30 cellular contexts compared by ENCODE assay signal in the genomic region with DNA sequence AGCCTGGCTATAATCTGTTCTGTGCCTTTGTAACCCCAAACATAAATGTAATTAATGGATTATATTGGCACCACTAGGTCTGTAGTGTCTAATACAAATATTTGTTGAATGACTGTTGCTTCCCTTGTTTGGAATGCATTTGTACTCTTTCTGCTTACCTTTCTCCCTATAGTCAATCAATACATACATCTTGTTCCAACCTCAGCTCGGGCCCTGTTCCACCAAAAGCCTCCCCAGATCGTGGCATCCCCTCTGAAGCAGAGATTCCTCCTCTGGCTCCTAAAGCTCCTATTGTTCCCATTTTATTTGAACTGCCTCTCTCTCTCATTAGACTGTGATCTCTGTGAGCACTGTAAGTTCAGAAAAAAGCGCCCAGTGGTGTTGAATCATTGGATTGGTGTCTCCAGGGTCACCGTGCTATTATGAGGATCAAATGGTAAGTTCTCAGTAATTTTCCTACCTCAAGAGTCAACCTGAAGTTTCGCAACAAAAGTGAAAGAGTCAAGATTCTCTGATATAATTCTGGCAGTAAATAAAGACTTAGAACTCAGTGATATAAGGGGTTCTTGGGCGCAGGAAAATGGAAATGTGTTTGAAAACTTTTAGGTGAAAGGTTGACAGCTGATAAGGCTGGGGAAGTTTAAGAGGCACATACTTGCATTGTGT.
A peak's percentile ranks its signal among the peaks of the same experiment; 100 is the strongest.
DNase-seq lines count a peak whose midpoint lies in the region; ATAC-seq and TF ChIP-seq lines count a peak whose summit lies in the region.
"Had no signal": no experiment of that assay in that cellular context is flagged by ENCODE, and none has a peak within 500 bp of the region (broad histone marks: within the 10 kb centered on the region; RNA-seq: fewer than 3 reads in every experiment).

No MANE protein-coding gene starts in this region.

- no peaks in the 10 kb centered on the region for H3K9me3 ChIP-seq in stomach
- H3K9me3 ChIP-seq: esophagus muscularis mucosa, sigmoid colon had no signal

- no peak for TF ChIP-seq EP300 in stomach (IDR thresholded peaks at IDR 0.05)

- H3K27ac ChIP-seq in stomach, result peak overlapping the region; percentile 65 to 85 (median 71)
- H3K27ac ChIP-seq: esophagus muscularis mucosa, RWPE1, sigmoid colon, SK-N-MC had no signal

- WGBS in stomach, 5 donors, result 25 to 50% (median 34%) methylated on average over 6 of the region's 6 CpGs

- H3K4me3 ChIP-seq in stomach, result no peak overlapping the region
- H3K4me3 ChIP-seq: esophagus muscularis mucosa, sigmoid colon, SK-N-MC had no signal

- H3K27me3 ChIP-seq in stomach, result no peaks in the 10 kb centered on the region
- H3K27me3 ChIP-seq: esophagus muscularis mucosa, sigmoid colon had no signal

- peaks cover 4 to 9% (median 6%) of the 10 kb centered on the region in 4 donors for H3K4me1 ChIP-seq in stomach
- H3K4me1 ChIP-seq: esophagus muscularis mucosa, sigmoid colon had no signal

- no peaks in the 10 kb centered on the region for H3K36me3 ChIP-seq in stomach
- H3K36me3 ChIP-seq: esophagus muscularis mucosa, sigmoid colon had no signal

- intact Hi-C loops in stomach (cut with DNase I; ENCODE audit: low total_unique reads), result no loop called here

- TF ChIP-seq POLR2A in stomach (IDR thresholded peaks at IDR 0.05), result no peak

- DNase-seq in DMS53 (lab: John Stamatoyannopoulos, UW) (peak; percentile 0), DMS53 treated with DMSO at 0.1 percent for 48 hours (lab: John Stamatoyannopoulos, UW; ENCODE audit: unreplicated experiment) (no peak), NCI-H226 (peak; percentile 11), iris pigment epithelial cell (ENCODE audit: low read depth) (peak; percentile 66), stomach (no peak), ACHN (no peak), KBM-7 (no peak)
- DNase-seq: 8988T; activated CD4-positive, alpha-beta memory T cell treated with anti-CD3 and anti-CD28 coated beads for 36 hours; activated CD4-positive, CD25-positive, alpha-beta regulatory T cell treated with anti-CD3 and anti-CD28 coated beads, Interleukin-2, amount 50 U/mL, for 72 hours; activated CD8-positive, alpha-beta memory T cell treated with anti-CD3 and anti-CD28 coated beads, Interleukin-2, amount 50 U/mL, for 48 hours; AML-193; amygdala; CD4-positive, alpha-beta T cell; effector memory CD4-positive, alpha-beta T cell; foreskin melanocyte; HCEC 1CT; left colon; mesenchymal stem cell; NCI-H1105 treated with DMSO at 0.1 percent for 48 hours; NCI-H2081 treated with DMSO at 0.1 percent for 48 hours; NCI-H345; NCI-H774; sigmoid colon; stimulated activated CD4-positive, alpha-beta T cell treated with anti-CD3 and anti-CD28 coated beads, Interleukin-4, amount 100 ng/mL, for 4 hours; stimulated activated naive B cell treated with anti-CD40 and anti-IgM and Interleukin-4, amounts not matched to agents 10 μg/mL and 1 μg/mL and 100 μg/mL, for 72 hours had no signal

- in situ Hi-C loops in ACHN (cut with HindIII; ENCODE audit: low pct_ligation_motif_present, low pct_unique_long_range_greater_than_20kb, low sequenced_read_pairs) (no loop called here), KBM-7 (cut with MboI; ENCODE audit: low pct_unique_long_range_greater_than_20kb, low sequenced_read_pairs) (no loop called here)

- TF ChIP-seq CTCF in stomach (IDR thresholded peaks at IDR 0.05), result no peak

- ATAC-seq in HG02798 (IDR thresholded peaks at IDR 0.05; ENCODE audit: poor library complexity, unreplicated experiment), result no peak
- ATAC-seq: left colon; stimulated activated naive B cell treated with anti-CD40 and anti-IgM and Interleukin-4, amounts not matched to agents 10 μg/mL and 1 μg/mL and 100 μg/mL, for 72 hours had no signal

Comparison
In these comparisons a context has a peak if more than half of its experiments do, and no peak if none do; other contexts are left out.
1. DNase-seq: peak in DMS53 (single experiment), NCI-H226 (single experiment) and iris pigment epithelial cell (single experiment); none in DMS53 treated with DMSO at 0.1 percent for 48 hours (single experiment), stomach (single experiment), ACHN (single experiment) and KBM-7 (single experiment).